ENCODE assay signal across 2 cellular contexts in genomic region chr2:226691265-226691664, GRCh38.
TF ChIP-seq lines count a peak whose summit lies in the region.

No MANE protein-coding gene starts in this region.

TF ChIP-seq in GM23338, 12 proteins besides CTCF, POLR2A, EP300 and RAD21:
- no peak for TF ChIP-seq STAT1 (IDR thresholded peaks at IDR 0.05; ENCODE audit: unreplicated experiment)
- no peak for TF ChIP-seq CREB1 (CRISPR knock-in tag; IDR thresholded peaks at IDR 0.05; ENCODE audit: low read depth)
- no peak for TF ChIP-seq EZH2phosphoT487 (IDR thresholded peaks at IDR 0.05; ENCODE audit: unreplicated experiment)
- TF ChIP-seq ZNF462 (CRISPR knock-in tag; IDR thresholded peaks at IDR 0.05) = no peak
- no peak for TF ChIP-seq JUNB (IDR thresholded peaks at IDR 0.05; ENCODE audit: unreplicated experiment)
- TF ChIP-seq NANOG (IDR thresholded peaks at IDR 0.05; ENCODE audit: borderline replicate concordance) = no peak
- TF ChIP-seq EZH2 (IDR thresholded peaks at IDR 0.05; ENCODE audit: low read depth, unreplicated experiment) = no peak
- TF ChIP-seq POLR2AphosphoS5 (IDR thresholded peaks at IDR 0.05; ENCODE audit: low read depth) = no peak
- no peak for TF ChIP-seq REST (IDR thresholded peaks at IDR 0.05; ENCODE audit: unreplicated experiment)
- TF ChIP-seq ZNF331 (CRISPR knock-in tag; IDR thresholded peaks at IDR 0.05; ENCODE audit: low read depth) = no peak
- no peak for TF ChIP-seq ZNF114 (CRISPR knock-in tag; IDR thresholded peaks at IDR 0.05)

TF ChIP-seq in H1, 55 proteins besides CTCF, POLR2A, EP300 and RAD21:
- TF ChIP-seq CHD1 (IDR thresholded peaks at IDR 0.05; ENCODE audit: low read depth, low read length) (no peak), CHD2 (IDR thresholded peaks at IDR 0.05; ENCODE audit: low read length) (no peak), CREB1 (IDR thresholded peaks at IDR 0.05) (no peak), GTF2F1 (IDR thresholded peaks at IDR 0.05; ENCODE audit: borderline replicate concordance, low read depth, low read length) (no peak), KDM5A (IDR thresholded peaks at IDR 0.05; ENCODE audit: low read length) (no peak), CBX8 (IDR thresholded peaks at IDR 0.05; ENCODE audit: borderline replicate concordance, low read depth, low read length) (no peak), SP2 (IDR thresholded peaks at IDR 0.05; ENCODE audit: low read length) (no peak), SRF (IDR thresholded peaks at IDR 0.05; ENCODE audit: low read depth, low read length) (no peak), MAFK (IDR thresholded peaks at IDR 0.05; ENCODE audit: low read depth, low read length) (no peak)
